ENCODE assay signal across 8 cellular contexts in genomic region chrX:320126-320783, GRCh38. TPM values are rescaled to one million over a fixed set of nuclear protein-coding genes. Genes with fewer than 3 reads are reported as not detected.
DNase-seq lines count a peak whose midpoint lies in the region; ATAC-seq and TF ChIP-seq lines count a peak whose summit lies in the region.

No MANE protein-coding gene starts in this region.

- intact Hi-C loops in head of caudate nucleus (cut with DNase I) (no loop called here), psoas muscle (cut with DNase I) (loop anchor here in 1 of 2 donors (5.0 kb wide), 1 partner anchor 42 kb away; no protein-coding TSS in a partner anchor)

- no peaks in the 10 kb centered on the region for H3K27me3 ChIP-seq in GM06990 (replicated peaks; ENCODE audit: control insufficient read depth, insufficient read depth, low read length)
- H3K27me3 ChIP-seq in WERI-Rb-1 (ENCODE audit: insufficient read depth, low read depth, severe bottlenecking), result no peaks in the 10 kb centered on the region
- peaks cover 0 to 8% (median 3%) of the 10 kb centered on the region in 3 donors for H3K27me3 ChIP-seq in psoas muscle (ENCODE audit: insufficient read depth in 3 of 3, low read length in 2 of 3)

- no peaks in the 10 kb centered on the region for H3K9me3 ChIP-seq in WERI-Rb-1 (ENCODE audit: severe bottlenecking)
- H3K9me3 ChIP-seq in psoas muscle, result no peaks in the 10 kb centered on the region

- DNase-seq in GM06990 (ENCODE audit: extremely low read depth, insufficient read length), result no peak
- DNase-seq in WERI-Rb-1, result peak; percentile 13
- peak in 26 of 42 donors; percentile 0 to 51 (median 22) for DNase-seq in head of caudate nucleus
- peak; percentile 25 to 65 for DNase-seq in psoas muscle
- no peak for DNase-seq in stimulated activated CD4-positive, alpha-beta T cell treated with anti-CD3 and anti-CD28 coated beads, Interleukin-12 subunit alpha, Interleukin-12 subunit beta, amount 100 ng/mL, for 4 hours
- no peak for DNase-seq in GM19238 (ENCODE audit: insufficient read length, low spot score)

- peak overlapping the region; percentile 94 for H3K4me3 ChIP-seq in GM06990 (replicated peaks; ENCODE audit: low read depth, low read length)
- H3K4me3 ChIP-seq in WERI-Rb-1 (ENCODE audit: low read depth, low read length), result peak overlapping the region; percentile 94
- H3K4me3 ChIP-seq in psoas muscle, result peak overlapping the region; percentile 94

- TF ChIP-seq CTCF in GM06990 (IDR thresholded peaks at IDR 0.05; ENCODE audit: insufficient read depth, low read length, poor library complexity, severe bottlenecking), result no peak
- TF ChIP-seq CTCF in WERI-Rb-1 (IDR thresholded peaks at IDR 0.05; ENCODE audit: low read depth, low read length), result no peak
- TF ChIP-seq CTCF in psoas muscle (IDR thresholded peaks at IDR 0.05), result no peak

- H3K4me1 ChIP-seq in psoas muscle, result no peaks in the 10 kb centered on the region

- H3K27ac ChIP-seq in WERI-Rb-1 (no peak overlapping the region), psoas muscle (peak overlapping the region; percentile 16)

- 3 to 7% (median 5%) methylated on average over 22 to 24 of the region's 24 CpGs for WGBS in psoas muscle, 3 donors

- H3K36me3 ChIP-seq in GM06990 (ENCODE audit: control insufficient read depth, insufficient read depth, low read length) (peaks cover 5% of the 10 kb centered on the region), WERI-Rb-1 (peaks cover 9% of the 10 kb centered on the region), psoas muscle (ENCODE audit: insufficient read depth in 1 of 2, low read depth in 1 of 2) (peaks cover 0 to 6% of the 10 kb centered on the region in 2 donors)

- no peak for ATAC-seq in psoas muscle
- ATAC-seq in HG02571 (IDR thresholded peaks at IDR 0.05; ENCODE audit: unreplicated experiment), result no peak
- ATAC-seq in GM21423 (IDR thresholded peaks at IDR 0.05; ENCODE audit: unreplicated experiment), result no peak

RNA-seq across cellular contexts. Expression of gene GTPBP6, which starts 1.7 kb away (rescaled TPM):
- total RNA-seq in psoas muscle, result 10 to 100 TPM; 48.5 to 54.5 (median 50.9) TPM
- polyA plus RNA-seq in psoas muscle, result 10 to 100 TPM; 48.1 to 63.4 (median 49.0) TPM

RNA-seq across cellular contexts. Expression of gene PLCXD1, which starts 39.1 kb away (rescaled TPM):
- 1 to 10 TPM in 3 of 4 donors, under 1 TPM in 1; 0.89 to 3.0 (median 2.0) TPM for total RNA-seq in psoas muscle
- polyA plus RNA-seq in psoas muscle, result 10 to 100 TPM in 1 of 3 donors, 1 to 10 TPM in 2; 1.2 to 16.3 (median 2.3) TPM

Comparison
In these comparisons a context has a peak if more than half of its experiments do, and no peak if none do; other contexts are left out.
1. DNase-seq: peak in WERI-Rb-1 (single experiment), head of caudate nucleus (26 of 42) and psoas muscle (2 of 2); none in GM06990 (single experiment), stimulated activated CD4-positive, alpha-beta T cell treated with anti-CD3 and anti-CD28 coated beads, Interleukin-12 subunit alpha, Interleukin-12 subunit beta, amount 100 ng/mL, for 4 hours (single experiment) and GM19238 (single experiment).
2. Peak in every context shown above with its lines, with median percentiles within 50 percentile points of each other: H3K4me3 ChIP-seq.